9 cellular contexts compared by ENCODE assay signal in genomic region chr1:200837931-200838571, GRCh38. TPM values are rescaled to one million over a fixed set of nuclear protein-coding genes. Genes with fewer than 3 reads are reported as not detected.
DNase-seq lines count a peak whose midpoint lies in the region; ATAC-seq and TF ChIP-seq lines count a peak whose summit lies in the region.
"Had no signal": no experiment of that assay in that cellular context is flagged by ENCODE, and none has a peak within 500 bp of the region (broad histone marks: within the 10 kb centered on the region; RNA-seq: fewer than 3 reads in every experiment).

No MANE protein-coding gene starts in this region.

- H3K9ac ChIP-seq in Karpas-422 (ENCODE audit: low read length): no peak overlapping the region

- no peak overlapping the region for H3K4me3 ChIP-seq in Karpas-422 (ENCODE audit: low read length)

- H4K20me1 ChIP-seq in Karpas-422 (ENCODE audit: insufficient read depth, low read depth, low read length): no peaks in the 10 kb centered on the region

- H3K27me3 ChIP-seq in Karpas-422 (ENCODE audit: low read length): no peaks in the 10 kb centered on the region

- H3K4me1 ChIP-seq in Karpas-422 (ENCODE audit: low read length): peaks cover 6% of the 10 kb centered on the region

- H2AFZ ChIP-seq in Karpas-422 (ENCODE audit: low read length): no peak overlapping the region

- H3K9me2 ChIP-seq in Karpas-422 (replicated peaks; ENCODE audit: insufficient read depth, low read length): no peaks in the 10 kb centered on the region

- H3K27ac ChIP-seq in Karpas-422 (ENCODE audit: low read length): no peak overlapping the region

- intact Hi-C loops in Calu3 (cut with micrococcal nuclease; ENCODE audit: unreplicated experiment): loop anchor here (1.0 to 5.0 kb wide), 2 partner anchors 216 to 281 kb away; no protein-coding TSS in a partner anchor

- peaks cover 51% of the 10 kb centered on the region for H3K36me3 ChIP-seq in Karpas-422 (ENCODE audit: insufficient read depth, low read length)

- H3K27me3 Mint-ChIP-seq in Calu3 (ENCODE audit: unreplicated experiment): no peaks in the 10 kb centered on the region

- DNase-seq in Calu3: no peak
- peak; percentile 71 for DNase-seq in Karpas-422
- DNase-seq in astrocyte of the hippocampus (ENCODE audit: low read depth, low spot score): peak; percentile 15
- peak; percentile 43 for DNase-seq in midbrain (lab: John Stamatoyannopoulos, UW)
- no peak for DNase-seq in NCI-H1092 (lab: John Stamatoyannopoulos, UW)
- DNase-seq in KG1 (lab: John Stamatoyannopoulos, UW): no peak

- H3K27ac Mint-ChIP-seq in Calu3 (ENCODE audit: unreplicated experiment): no peak overlapping the region

- no peaks in the 10 kb centered on the region for H3K9me3 ChIP-seq in Karpas-422 (ENCODE audit: low read length)

- H3K9me3 Mint-ChIP-seq in Calu3 (ENCODE audit: low read depth, unreplicated experiment): no peaks in the 10 kb centered on the region

- H3K36me3 Mint-ChIP-seq in Calu3 (ENCODE audit: insufficient read depth, unreplicated experiment): peaks cover 4% of the 10 kb centered on the region

- ATAC-seq in GM18870 (IDR thresholded peaks at IDR 0.05; ENCODE audit: unreplicated experiment) (no peak), GM21526 (IDR thresholded peaks at IDR 0.05; ENCODE audit: low FRiP score, unreplicated experiment) (no peak)

- H3K4me1 Mint-ChIP-seq in Calu3 (ENCODE audit: low read depth, unreplicated experiment): no peaks in the 10 kb centered on the region

- peaks cover 76% of the 10 kb centered on the region for H3K79me2 ChIP-seq in Karpas-422 (ENCODE audit: low read length)

- H3K4me3 Mint-ChIP-seq in Calu3 (ENCODE audit: low read depth, unreplicated experiment): no peak overlapping the region

- BruUV-seq in Calu3 (replicated peaks; lab: Mats Ljungman, UMichigan): no TSS peak

- no peak overlapping the region for H3K4me2 ChIP-seq in Karpas-422 (ENCODE audit: low read depth, low read length, poor library complexity, severe bottlenecking)

- CTCF ChIA-PET in Calu3 (lab: Charles Lee): interaction anchor here (0.7 kb wide), 1 partner anchor 216 kb away, joined by 3 read pairs; no protein-coding TSS in a partner anchor

- TF ChIP-seq CTCF in Calu3 (IDR thresholded peaks at IDR 0.05; ENCODE audit: unreplicated experiment): peak; percentile 27

RNA-seq across cellular contexts. Expression of gene GPR25, which starts 34.7 kb away (rescaled TPM):
- total RNA-seq in Calu3 (2022): not detected in 2 replicates
- not detected in 2 replicates for total RNA-seq in Karpas-422 (2014; rRNA removed; shearing (Covaris generic); ENCODE audit: low replicate concordance)
- total RNA-seq: H1 had no signal

RNA-seq across cellular contexts. Expression of gene INAVA, which starts 56.6 kb away (rescaled TPM):
- 167 and 175 TPM in 2 replicates for total RNA-seq in Calu3 (2022)
- not detected in 2 replicates for total RNA-seq in Karpas-422 (2014; rRNA removed; shearing (Covaris generic); ENCODE audit: low replicate concordance)

Comparison
In these comparisons a context has a peak if more than half of its experiments do, and no peak if none do; other contexts are left out.
1. DNase-seq: peak in Karpas-422 (single experiment), astrocyte of the hippocampus (single experiment) and midbrain (single experiment); none in Calu3 (single experiment), NCI-H1092 (single experiment) and KG1 (single experiment).
2. RNA of gene INAVA, which starts 56.6 kb away (total RNA-seq): 167 to 175 TPM in Calu3; not detected in Karpas-422; every median in the first group is over 100 times any median in the second.